In the genomic region with DNA sequence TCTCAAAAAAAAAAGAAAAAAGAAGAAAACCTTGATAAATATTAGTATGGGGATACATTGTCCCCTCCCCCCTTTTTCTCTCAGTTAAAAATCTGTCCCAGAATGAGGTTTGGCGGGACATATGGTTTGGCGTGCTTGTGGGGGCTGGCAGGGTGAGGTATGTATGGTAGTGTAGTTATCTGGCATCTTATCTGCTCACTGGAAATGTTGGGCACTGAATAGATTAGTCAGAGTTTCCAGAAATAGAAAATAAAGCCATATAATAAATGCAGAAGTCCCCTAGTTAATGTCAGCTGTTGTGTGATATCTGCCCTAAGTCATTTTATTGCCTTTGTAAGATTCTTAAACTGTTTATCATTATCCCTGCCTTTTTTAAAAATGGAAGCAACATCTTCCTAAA, we compare ENCODE assay signal across 15 cellular contexts.
"Had no signal": no experiment of that assay in that cellular context is flagged by ENCODE, and none has a peak within 500 bp of the region (broad histone marks: within the 10 kb centered on the region; RNA-seq: fewer than 3 reads in every experiment).

No MANE protein-coding gene starts in this region.

- ATAC-seq: mucosa of descending colon; stimulated activated naive CD8-positive, alpha-beta T cell treated with anti-CD3 and anti-CD28 coated beads, Interleukin-15, amount 100 ng/mL, for 72 hours had no signal

- H3K27me3 Mint-ChIP-seq: activated B cell treated with CpG ODN at 0.5 μM for 24 hours; activated CD4-positive, alpha-beta T cell treated with anti-CD3 and anti-CD28 coated beads, Interleukin-2, amount 10 ng/mL, durations not matched to agents 24 days and 14 days; stimulated activated naive CD8-positive, alpha-beta T cell treated with anti-CD3 and anti-CD28 coated beads, Interleukin-15, amount 100 ng/mL, for 72 hours had no signal

- H3K27me3 ChIP-seq: esophagus muscularis mucosa, sigmoid colon had no signal

- H3K4me1 Mint-ChIP-seq: activated CD4-positive, alpha-beta T cell treated with anti-CD3 and anti-CD28 coated beads, Interleukin-2, amount 10 ng/mL, durations not matched to agents 24 days and 14 days had no signal

- H3K9me3 ChIP-seq: esophagus muscularis mucosa, mucosa of descending colon, sigmoid colon, thoracic aorta had no signal

- H3K9me3 Mint-ChIP-seq: activated CD4-positive, alpha-beta T cell treated with anti-CD3 and anti-CD28 coated beads, Interleukin-2, amount 10 ng/mL, durations not matched to agents 24 days and 14 days; activated naive CD4-positive, alpha-beta T cell treated with anti-CD3 and anti-CD28 coated beads, Interleukin-2, amount 50 U/mL, for 24 hours; activated T-helper 2 cell treated with anti-CD3 and anti-CD28 coated beads, Interferon-gamma antibody, Interleukin-2, Interleukin-4, amounts not matched to agents 10 μg/mL and 5 μg/mL and 100 μg/mL, durations not matched to agents 14 hours and 24 hours and 36 hours had no signal

- H3K4me3 ChIP-seq: esophagus muscularis mucosa, mucosa of descending colon, sigmoid colon, thoracic aorta had no signal

- H3K27ac ChIP-seq: esophagus muscularis mucosa, sigmoid colon, thoracic aorta had no signal

- H3K4me3 Mint-ChIP-seq: activated B cell treated with CpG ODN at 0.5 μM for 24 hours; activated CD4-positive, alpha-beta T cell treated with anti-CD3 and anti-CD28 coated beads, Interleukin-2, amount 10 ng/mL, durations not matched to agents 24 days and 14 days; activated naive CD4-positive, alpha-beta T cell treated with anti-CD3 and anti-CD28 coated beads, Interleukin-2, amount 50 U/mL, for 24 hours; nephron progenitor cell; stimulated activated naive CD8-positive, alpha-beta T cell treated with anti-CD3 and anti-CD28 coated beads, Interleukin-15, amount 100 ng/mL, for 72 hours had no signal

- H3K36me3 Mint-ChIP-seq: activated naive CD4-positive, alpha-beta T cell treated with anti-CD3 and anti-CD28 coated beads, Interleukin-2, amount 50 U/mL, for 24 hours had no signal

- H3K27ac Mint-ChIP-seq: activated B cell treated with CpG ODN at 0.5 μM for 24 hours; activated CD4-positive, alpha-beta T cell treated with anti-CD3 and anti-CD28 coated beads, Interleukin-2, amount 10 ng/mL, durations not matched to agents 24 days and 14 days; activated naive CD4-positive, alpha-beta T cell treated with anti-CD3 and anti-CD28 coated beads, Interleukin-2, amount 50 U/mL, for 24 hours; activated T-helper 2 cell treated with anti-CD3 and anti-CD28 coated beads, Interferon-gamma antibody, Interleukin-2, Interleukin-4, amounts not matched to agents 10 μg/mL and 5 μg/mL and 100 μg/mL, durations not matched to agents 14 hours and 24 hours and 36 hours; stimulated activated naive CD8-positive, alpha-beta T cell treated with anti-CD3 and anti-CD28 coated beads, Interleukin-15, amount 100 ng/mL, for 72 hours had no signal

- H3K36me3 ChIP-seq: esophagus muscularis mucosa, sigmoid colon, thoracic aorta had no signal

- DNase-seq: activated B cell treated with CpG ODN at 0.5 μM for 24 hours; activated CD4-positive, alpha-beta T cell treated with anti-CD3 and anti-CD28 coated beads, Interleukin-2, amount 10 ng/mL, durations not matched to agents 24 days and 14 days; activated T-cell treated with anti-CD3 and anti-CD28 coated beads for 4 hours; amniotic stem cell; foreskin fibroblast; mucosa of descending colon; nephron progenitor cell; sigmoid colon; stimulated activated CD4-positive, alpha-beta T cell treated with anti-CD3 and anti-CD28 coated beads, Interleukin-4, amount 100 ng/mL, for 1 hour; stimulated activated CD8-positive, alpha-beta memory T cell treated with anti-CD3 and anti-CD28 coated beads, Interleukin-4, amount 100 ng/mL, for 48 hours; stimulated activated naive CD8-positive, alpha-beta T cell treated with anti-CD3 and anti-CD28 coated beads, Interleukin-15, amount 100 ng/mL, for 72 hours had no signal
